11 cellular contexts compared by ENCODE assay signal in the genomic region with DNA sequence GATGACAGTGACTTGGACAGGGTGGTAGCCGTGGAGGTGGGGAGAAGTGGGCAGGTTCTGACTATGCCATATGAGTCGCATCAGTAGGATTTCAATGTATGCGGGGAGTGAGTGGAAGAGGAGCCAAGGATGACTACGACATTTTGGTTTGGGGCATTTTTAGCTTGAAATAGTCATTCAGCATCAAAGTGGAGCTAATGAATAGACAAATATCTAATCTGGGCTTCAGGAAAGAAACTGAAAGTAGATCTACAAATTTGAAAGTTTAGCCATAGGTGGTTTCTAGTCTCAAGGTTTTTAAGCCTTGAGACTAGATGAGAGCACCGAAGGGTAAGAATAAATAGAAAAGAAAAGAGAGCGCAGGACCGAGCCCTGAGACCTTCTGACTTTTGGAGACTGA. TPM values are rescaled to one million over a fixed set of nuclear protein-coding genes. Genes with fewer than 3 reads are reported as not detected.
DNase-seq lines count a peak whose midpoint lies in the region; ATAC-seq lines count a peak whose summit lies in the region.
"Had no signal": no experiment of that assay in that cellular context is flagged by ENCODE, and none has a peak within 500 bp of the region (broad histone marks: within the 10 kb centered on the region; RNA-seq: fewer than 3 reads in every experiment).

No MANE protein-coding gene starts in this region.

- H3K9ac ChIP-seq in skeletal muscle tissue (ENCODE audit: low read depth in 1 of 3, low read length in 3 of 3), result no peak overlapping the region

- DNase-seq in HT1080 (ENCODE audit: low read depth), result peak; percentile 60
- DNase-seq in OCI-M2 (lab: John Stamatoyannopoulos, UW; ENCODE audit: unreplicated experiment), result no peak
- no peak for DNase-seq in stimulated activated naive CD8-positive, alpha-beta T cell treated with anti-CD3 and anti-CD28 coated beads, Interleukin-15, amount 100 ng/mL, for 72 hours
- no peak for DNase-seq in H4 (ENCODE audit: low spot score)
- DNase-seq: activated B cell treated with CpG ODN at 0.5 μM for 24 hours, adrenal gland, NCI-H82 had no signal

- H3K9me3 ChIP-seq in skeletal muscle tissue (ENCODE audit: control insufficient read depth in 3 of 3, low read length in 3 of 3), result no peaks in the 10 kb centered on the region
- H3K9me3 ChIP-seq: adrenal gland had no signal

- no peaks in the 10 kb centered on the region for H3K27me3 ChIP-seq in skeletal muscle tissue (ENCODE audit: control insufficient read depth in 3 of 3, insufficient read depth in 3 of 3, low read length in 3 of 3)
- H3K27me3 ChIP-seq: adrenal gland had no signal

- no peaks in the 10 kb centered on the region for H3K27me3 Mint-ChIP-seq in stimulated activated naive CD8-positive, alpha-beta T cell treated with anti-CD3 and anti-CD28 coated beads, Interleukin-15, amount 100 ng/mL, for 72 hours
- H3K27me3 Mint-ChIP-seq: activated B cell treated with CpG ODN at 0.5 μM for 24 hours, memory B cell had no signal

- no peaks in the 10 kb centered on the region for H3K9me3 Mint-ChIP-seq in stimulated activated naive CD8-positive, alpha-beta T cell treated with anti-CD3 and anti-CD28 coated beads, Interleukin-15, amount 100 ng/mL, for 72 hours
- H3K9me3 Mint-ChIP-seq: activated B cell treated with CpG ODN at 0.5 μM for 24 hours had no signal

- peaks cover 4 to 8% (median 6%) of the 10 kb centered on the region in 3 donors for H3K4me1 ChIP-seq in skeletal muscle tissue (ENCODE audit: control insufficient read depth in 3 of 3, insufficient read depth in 3 of 3, low read length in 3 of 3)
- H3K4me1 ChIP-seq: adrenal gland had no signal

- H3K27ac Mint-ChIP-seq in stimulated activated naive CD8-positive, alpha-beta T cell treated with anti-CD3 and anti-CD28 coated beads, Interleukin-15, amount 100 ng/mL, for 72 hours, result no peak overlapping the region
- H3K27ac Mint-ChIP-seq: activated B cell treated with CpG ODN at 0.5 μM for 24 hours, memory B cell had no signal

- H3K36me3 ChIP-seq in skeletal muscle tissue (ENCODE audit: control insufficient read depth in 3 of 3, insufficient read depth in 3 of 3, low read length in 3 of 3), result peaks cover 19 to 49% (median 44%) of the 10 kb centered on the region in 3 donors

- ATAC-seq in GM19043 (IDR thresholded peaks at IDR 0.05; ENCODE audit: low read depth, unreplicated experiment) (peak; percentile 81), HG02759 (IDR thresholded peaks at IDR 0.05; ENCODE audit: unreplicated experiment) (peak; percentile 83)
- no peak for ATAC-seq in stimulated activated naive CD8-positive, alpha-beta T cell treated with anti-CD3 and anti-CD28 coated beads, Interleukin-15, amount 100 ng/mL, for 72 hours

- H3K4me1 Mint-ChIP-seq in stimulated activated naive CD8-positive, alpha-beta T cell treated with anti-CD3 and anti-CD28 coated beads, Interleukin-15, amount 100 ng/mL, for 72 hours, result no peaks in the 10 kb centered on the region
- H3K4me1 Mint-ChIP-seq: activated B cell treated with CpG ODN at 0.5 μM for 24 hours, memory B cell had no signal

- H3K4me3 ChIP-seq in skeletal muscle tissue (ENCODE audit: low read length in 3 of 3), result no peak overlapping the region
- H3K4me3 ChIP-seq: adrenal gland had no signal

- H3K4me3 Mint-ChIP-seq in stimulated activated naive CD8-positive, alpha-beta T cell treated with anti-CD3 and anti-CD28 coated beads, Interleukin-15, amount 100 ng/mL, for 72 hours, result no peak overlapping the region
- H3K4me3 Mint-ChIP-seq: activated B cell treated with CpG ODN at 0.5 μM for 24 hours, memory B cell had no signal

- peak overlapping the region; percentile 26 for H3K27ac ChIP-seq in skeletal muscle tissue (ENCODE audit: low read depth, low read length)
- H3K27ac ChIP-seq: adrenal gland had no signal

RNA-seq across cellular contexts. Expression of a gene that starts 58.3 kb away (rescaled TPM):
- 39.3 and 42.4 TPM in 2 replicates for total RNA-seq in HT1080 (2014; rRNA removed; shearing (Covaris generic))
- 56.3 and 63.4 TPM in 2 replicates for polyA plus RNA-seq in HT1080 (2015; cell fraction: cytosol; rRNA removed)
- polyA plus RNA-seq in HT1080 (2015; cell fraction: nucleus; rRNA removed), result 53.3 and 57.5 TPM in 2 replicates
- 61.6 TPM for total RNA-seq in skeletal muscle tissue
- 17.7 and 26.5 TPM in 2 replicates for total RNA-seq in H4 (2014; rRNA removed; shearing (Covaris generic))
